1 cellular context compared by ENCODE assay signal in genomic region chr15:70164910-70165791, GRCh38.
TF ChIP-seq lines count a peak whose summit lies in the region.

No MANE protein-coding gene starts in this region.

TF ChIP-seq in HepG2, 621 proteins besides CTCF, POLR2A, EP300 and RAD21 (continued from another document and continues in another):
- TF ChIP-seq ZNF318 (CRISPR knock-in tag; IDR thresholded peaks at IDR 0.05) (no peak), RXRA (CRISPR knock-in tag; IDR thresholded peaks at IDR 0.05) (no peak), POLR2G (IDR thresholded peaks at IDR 0.05; ENCODE audit: low read depth, low read length) (no peak), E2F2 (CRISPR knock-in tag; IDR thresholded peaks at IDR 0.05; ENCODE audit: borderline replicate concordance) (no peak), ZNF530 (CRISPR knock-in tag; IDR thresholded peaks at IDR 0.05; ENCODE audit: low read depth) (no peak), ZNF687 (CRISPR knock-in tag; IDR thresholded peaks at IDR 0.05) (peak; percentile 76), GZF1 (CRISPR knock-in tag; IDR thresholded peaks at IDR 0.05) (no peak), ZBTB33 (CRISPR knock-in tag; IDR thresholded peaks at IDR 0.05) (no peak), MYC (CRISPR knock-in tag; IDR thresholded peaks at IDR 0.05; ENCODE audit: borderline replicate concordance) (peak; percentile 51; the same call in 1 of the 2 replicates), ZNF503 (CRISPR knock-in tag; IDR thresholded peaks at IDR 0.05) (no peak), ZSCAN31 (CRISPR knock-in tag; IDR thresholded peaks at IDR 0.05; ENCODE audit: low read depth) (no peak), ZNF207 (IDR thresholded peaks at IDR 0.05; ENCODE audit: borderline replicate concordance) (no peak), ZNF460 (CRISPR knock-in tag; IDR thresholded peaks at IDR 0.05; ENCODE audit: borderline replicate concordance) (peak; percentile 15; the same call in 1 of the 2 replicates), ONECUT2 (CRISPR knock-in tag; IDR thresholded peaks at IDR 0.05) (peak; percentile 86), ASH2L (IDR thresholded peaks at IDR 0.05; ENCODE audit: insufficient read length, low read depth, low read length) (no peak), TGIF2 (CRISPR knock-in tag; IDR thresholded peaks at IDR 0.05) (no peak), ARHGAP35 (CRISPR knock-in tag; IDR thresholded peaks at IDR 0.05; ENCODE audit: borderline replicate concordance) (no peak), ZNF496 (CRISPR knock-in tag; IDR thresholded peaks at IDR 0.05; ENCODE audit: insufficient replicate concordance) (no peak), CENPBD1 (CRISPR knock-in tag; IDR thresholded peaks at IDR 0.05; ENCODE audit: borderline replicate concordance, low read depth) (no peak), ZNF614 (CRISPR knock-in tag; IDR thresholded peaks at IDR 0.05; ENCODE audit: borderline replicate concordance) (no peak), NAIF1 (CRISPR knock-in tag; IDR thresholded peaks at IDR 0.05; ENCODE audit: borderline replicate concordance) (no peak), SATB2 (CRISPR knock-in tag; IDR thresholded peaks at IDR 0.05) (no peak), ZNF841 (CRISPR knock-in tag; IDR thresholded peaks at IDR 0.05; ENCODE audit: borderline replicate concordance) (no peak), NR2F2 (IDR thresholded peaks at IDR 0.05; ENCODE audit: borderline replicate concordance, low read depth) (no peak), RBFOX2 (IDR thresholded peaks at IDR 0.05; ENCODE audit: low read depth, low read length) (no peak), SIX1 (CRISPR knock-in tag; IDR thresholded peaks at IDR 0.05; ENCODE audit: borderline replicate concordance) (no peak), ZNF260 (CRISPR knock-in tag; IDR thresholded peaks at IDR 0.05; ENCODE audit: borderline replicate concordance, low read depth) (no peak), ZBTB43 (CRISPR knock-in tag; conservative IDR thresholded peaks at IDR 0.05) (no peak), ZNF639 (CRISPR knock-in tag; conservative IDR thresholded peaks at IDR 0.05) (no peak), RFXANK (CRISPR knock-in tag; IDR thresholded peaks at IDR 0.05) (no peak)
